ENCODE assay signal across 8 cellular contexts in the genomic region with DNA sequence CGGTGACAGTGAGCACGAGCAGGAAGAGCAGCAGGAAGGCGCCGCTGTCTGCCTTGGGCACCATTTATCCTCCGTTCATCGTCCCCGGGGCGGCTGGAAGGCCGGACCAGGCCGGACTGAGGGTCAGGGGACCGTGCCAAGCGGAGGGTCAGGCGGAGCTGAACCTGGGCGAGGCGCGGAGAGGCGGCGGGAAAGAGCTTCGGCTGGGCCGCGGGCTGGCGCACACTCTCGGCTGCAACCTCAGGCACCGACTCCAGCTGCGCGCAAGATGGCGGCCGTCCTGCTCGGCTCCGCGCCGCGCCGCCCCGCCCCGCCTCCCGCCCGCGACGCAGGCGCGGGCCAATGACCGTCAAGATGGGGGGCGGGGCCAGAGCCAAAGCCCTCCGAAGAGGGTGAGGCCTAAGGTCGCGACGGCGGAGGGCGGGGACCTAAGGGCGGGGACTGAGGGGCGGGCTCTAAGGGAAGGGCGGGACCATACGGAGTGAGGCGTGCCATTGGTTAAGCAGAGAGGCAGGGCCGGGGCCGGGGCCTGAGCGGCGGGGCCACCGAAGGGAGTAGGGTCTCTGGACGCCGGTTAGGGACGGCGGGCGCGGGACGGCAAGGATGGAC. TPM values are rescaled to one million over a fixed set of nuclear protein-coding genes. Genes with fewer than 3 reads are reported as not detected.
A peak's percentile ranks its signal among the peaks of the same experiment; 100 is the strongest.
DNase-seq lines count a peak whose midpoint lies in the region; ATAC-seq and TF ChIP-seq lines count a peak whose summit lies in the region.

Gene DGCR2 (minus strand): TSS at position 270 of the 609 bp plus-strand sequence. CDS start 206 bp downstream, at position 64.

- H3K9me3 ChIP-seq in BE2C (no peaks in the 10 kb centered on the region), colonic mucosa (no peaks in the 10 kb centered on the region)

- intact Hi-C loops in activated CD4-positive, alpha-beta T cell treated with anti-CD3 and anti-CD28 coated beads, Interleukin-2, amount 10 ng/mL, durations not matched to agents 24 days and 14 days (cut with micrococcal nuclease): loop anchor here (1.0 to 5.0 kb wide), 6 partner anchors 13 to 357 kb away; partner anchors contain the start of genes C22orf39, CDC45, CLTCL1 and ESS2
- intact Hi-C loops in colonic mucosa (cut with DNase I) (loop anchor here (2.0 kb wide), 1 partner anchor 21 kb away; no protein-coding TSS in a partner anchor), left colon (cut with DNase I, micrococcal nuclease) (no loop called here)

- H3K4me1 ChIP-seq in BE2C (no peaks in the 10 kb centered on the region), colonic mucosa (peaks cover 21% of the 10 kb centered on the region)

- H3K9me3 Mint-ChIP-seq in activated CD4-positive, alpha-beta T cell treated with anti-CD3 and anti-CD28 coated beads, Interleukin-2, amount 10 ng/mL, durations not matched to agents 24 days and 14 days: no peaks in the 10 kb centered on the region

- no peaks in the 10 kb centered on the region for H3K27me3 ChIP-seq in BE2C
- H3K27me3 ChIP-seq in colonic mucosa: no peaks in the 10 kb centered on the region

- ATAC-seq in GM19324 (IDR thresholded peaks at IDR 0.05; ENCODE audit: low FRiP score, unreplicated experiment) (peak; percentile 82), HG03460 (IDR thresholded peaks at IDR 0.05; ENCODE audit: unreplicated experiment) (peak; percentile 77), left colon (peak; percentile 84)

- H3K27ac Mint-ChIP-seq in activated CD4-positive, alpha-beta T cell treated with anti-CD3 and anti-CD28 coated beads, Interleukin-2, amount 10 ng/mL, durations not matched to agents 24 days and 14 days: peak within 1 kb of the TSS; percentile 65

- peak within 1 kb of the TSS; percentile 91 for H3K4me3 Mint-ChIP-seq in activated CD4-positive, alpha-beta T cell treated with anti-CD3 and anti-CD28 coated beads, Interleukin-2, amount 10 ng/mL, durations not matched to agents 24 days and 14 days

- peak within 1 kb of the TSS; percentile 90 to 92 for H3K9ac ChIP-seq in colonic mucosa (ENCODE audit: low read depth in 2 of 2, low read length in 2 of 2)

- no peaks in the 10 kb centered on the region for H3K36me3 ChIP-seq in BE2C
- no peaks in the 10 kb centered on the region for H3K36me3 ChIP-seq in colonic mucosa

- H3K4me1 Mint-ChIP-seq in activated CD4-positive, alpha-beta T cell treated with anti-CD3 and anti-CD28 coated beads, Interleukin-2, amount 10 ng/mL, durations not matched to agents 24 days and 14 days: peaks cover 39% of the 10 kb centered on the region

- H3K4me3 ChIP-seq in BE2C (ENCODE audit: low read depth, low read length) (peak within 1 kb of the TSS; percentile 89), colonic mucosa (peak within 1 kb of the TSS; percentile 92)

- H3K36me3 Mint-ChIP-seq in activated CD4-positive, alpha-beta T cell treated with anti-CD3 and anti-CD28 coated beads, Interleukin-2, amount 10 ng/mL, durations not matched to agents 24 days and 14 days (ENCODE audit: low read depth): peaks cover 2% of the 10 kb centered on the region

- H3K27ac ChIP-seq in colonic mucosa: peak within 1 kb of the TSS; percentile 91

- TF ChIP-seq CTCF in BE2C (IDR thresholded peaks at IDR 0.05; ENCODE audit: low read depth, low read length) (no peak), colonic mucosa (IDR thresholded peaks at IDR 0.05) (no peak)

- no peaks in the 10 kb centered on the region for H3K27me3 Mint-ChIP-seq in activated CD4-positive, alpha-beta T cell treated with anti-CD3 and anti-CD28 coated beads, Interleukin-2, amount 10 ng/mL, durations not matched to agents 24 days and 14 days

- peak; percentile 99 for DNase-seq in BE2C
- DNase-seq in NCI-H526 treated with DMSO at 0.1 percent for 48 hours (lab: John Stamatoyannopoulos, UW): peak; percentile 78
- peak; percentile 98 for DNase-seq in activated CD4-positive, alpha-beta T cell treated with anti-CD3 and anti-CD28 coated beads, Interleukin-2, amount 10 ng/mL, durations not matched to agents 24 days and 14 days
- DNase-seq in colonic mucosa: peak; percentile 98
- peak; percentile 96 to 98 for DNase-seq in left colon
- peak; percentile 96 to 97 for DNase-seq in stimulated activated CD4-positive, alpha-beta T cell treated with anti-CD3 and anti-CD28 coated beads, Interleukin-1b, Interleukin-23, amount 100 ng/mL, for 4 hours (ENCODE audit: low read depth in 2 of 2)

RNA-seq across cellular contexts. Expression of gene DGCR2, which starts in this region (rescaled TPM):
- polyA plus RNA-seq in BE2C (2012; ENCODE audit: insufficient read depth, insufficient read length, low read depth): 69.5 TPM
- 23.8 and 25.5 TPM in 2 replicates for total RNA-seq in activated CD4-positive, alpha-beta T cell treated with anti-CD3 and anti-CD28 coated beads, Interleukin-2, amount 10 ng/mL, durations not matched to agents 24 days and 14 days
- total RNA-seq in colonic mucosa (10 to 100 TPM; 71.6 to 82.5 TPM), left colon (100 to 1,000 TPM in 1 of 2 donors, 10 to 100 TPM in 1; 85.8 to 104 TPM)

Comparison
In these comparisons a context has a peak if more than half of its experiments do, and no peak if none do; other contexts are left out.
1. Peak in every context shown above with its lines: DNase-seq, ATAC-seq, H3K4me3 ChIP-seq and H3K27ac ChIP-seq.
2. intact Hi-C loops: an anchor here in activated CD4-positive, alpha-beta T cell treated with anti-CD3 and anti-CD28 coated beads, Interleukin-2, amount 10 ng/mL, durations not matched to agents 24 days and 14 days (1.0 to 5.0 kb wide) and colonic mucosa (2.0 kb wide); none called in left colon.